1 cellular context compared by ENCODE assay signal in genomic region chr7:116142374-116142773, GRCh38.
TF ChIP-seq lines count a peak whose summit lies in the region.

No MANE protein-coding gene starts in this region.

TF ChIP-seq in GM23338, 12 proteins besides CTCF, POLR2A, EP300 and RAD21 (continued from another document):
- no peak for TF ChIP-seq JUNB (IDR thresholded peaks at IDR 0.05; ENCODE audit: unreplicated experiment)
- TF ChIP-seq, protein P1, sequence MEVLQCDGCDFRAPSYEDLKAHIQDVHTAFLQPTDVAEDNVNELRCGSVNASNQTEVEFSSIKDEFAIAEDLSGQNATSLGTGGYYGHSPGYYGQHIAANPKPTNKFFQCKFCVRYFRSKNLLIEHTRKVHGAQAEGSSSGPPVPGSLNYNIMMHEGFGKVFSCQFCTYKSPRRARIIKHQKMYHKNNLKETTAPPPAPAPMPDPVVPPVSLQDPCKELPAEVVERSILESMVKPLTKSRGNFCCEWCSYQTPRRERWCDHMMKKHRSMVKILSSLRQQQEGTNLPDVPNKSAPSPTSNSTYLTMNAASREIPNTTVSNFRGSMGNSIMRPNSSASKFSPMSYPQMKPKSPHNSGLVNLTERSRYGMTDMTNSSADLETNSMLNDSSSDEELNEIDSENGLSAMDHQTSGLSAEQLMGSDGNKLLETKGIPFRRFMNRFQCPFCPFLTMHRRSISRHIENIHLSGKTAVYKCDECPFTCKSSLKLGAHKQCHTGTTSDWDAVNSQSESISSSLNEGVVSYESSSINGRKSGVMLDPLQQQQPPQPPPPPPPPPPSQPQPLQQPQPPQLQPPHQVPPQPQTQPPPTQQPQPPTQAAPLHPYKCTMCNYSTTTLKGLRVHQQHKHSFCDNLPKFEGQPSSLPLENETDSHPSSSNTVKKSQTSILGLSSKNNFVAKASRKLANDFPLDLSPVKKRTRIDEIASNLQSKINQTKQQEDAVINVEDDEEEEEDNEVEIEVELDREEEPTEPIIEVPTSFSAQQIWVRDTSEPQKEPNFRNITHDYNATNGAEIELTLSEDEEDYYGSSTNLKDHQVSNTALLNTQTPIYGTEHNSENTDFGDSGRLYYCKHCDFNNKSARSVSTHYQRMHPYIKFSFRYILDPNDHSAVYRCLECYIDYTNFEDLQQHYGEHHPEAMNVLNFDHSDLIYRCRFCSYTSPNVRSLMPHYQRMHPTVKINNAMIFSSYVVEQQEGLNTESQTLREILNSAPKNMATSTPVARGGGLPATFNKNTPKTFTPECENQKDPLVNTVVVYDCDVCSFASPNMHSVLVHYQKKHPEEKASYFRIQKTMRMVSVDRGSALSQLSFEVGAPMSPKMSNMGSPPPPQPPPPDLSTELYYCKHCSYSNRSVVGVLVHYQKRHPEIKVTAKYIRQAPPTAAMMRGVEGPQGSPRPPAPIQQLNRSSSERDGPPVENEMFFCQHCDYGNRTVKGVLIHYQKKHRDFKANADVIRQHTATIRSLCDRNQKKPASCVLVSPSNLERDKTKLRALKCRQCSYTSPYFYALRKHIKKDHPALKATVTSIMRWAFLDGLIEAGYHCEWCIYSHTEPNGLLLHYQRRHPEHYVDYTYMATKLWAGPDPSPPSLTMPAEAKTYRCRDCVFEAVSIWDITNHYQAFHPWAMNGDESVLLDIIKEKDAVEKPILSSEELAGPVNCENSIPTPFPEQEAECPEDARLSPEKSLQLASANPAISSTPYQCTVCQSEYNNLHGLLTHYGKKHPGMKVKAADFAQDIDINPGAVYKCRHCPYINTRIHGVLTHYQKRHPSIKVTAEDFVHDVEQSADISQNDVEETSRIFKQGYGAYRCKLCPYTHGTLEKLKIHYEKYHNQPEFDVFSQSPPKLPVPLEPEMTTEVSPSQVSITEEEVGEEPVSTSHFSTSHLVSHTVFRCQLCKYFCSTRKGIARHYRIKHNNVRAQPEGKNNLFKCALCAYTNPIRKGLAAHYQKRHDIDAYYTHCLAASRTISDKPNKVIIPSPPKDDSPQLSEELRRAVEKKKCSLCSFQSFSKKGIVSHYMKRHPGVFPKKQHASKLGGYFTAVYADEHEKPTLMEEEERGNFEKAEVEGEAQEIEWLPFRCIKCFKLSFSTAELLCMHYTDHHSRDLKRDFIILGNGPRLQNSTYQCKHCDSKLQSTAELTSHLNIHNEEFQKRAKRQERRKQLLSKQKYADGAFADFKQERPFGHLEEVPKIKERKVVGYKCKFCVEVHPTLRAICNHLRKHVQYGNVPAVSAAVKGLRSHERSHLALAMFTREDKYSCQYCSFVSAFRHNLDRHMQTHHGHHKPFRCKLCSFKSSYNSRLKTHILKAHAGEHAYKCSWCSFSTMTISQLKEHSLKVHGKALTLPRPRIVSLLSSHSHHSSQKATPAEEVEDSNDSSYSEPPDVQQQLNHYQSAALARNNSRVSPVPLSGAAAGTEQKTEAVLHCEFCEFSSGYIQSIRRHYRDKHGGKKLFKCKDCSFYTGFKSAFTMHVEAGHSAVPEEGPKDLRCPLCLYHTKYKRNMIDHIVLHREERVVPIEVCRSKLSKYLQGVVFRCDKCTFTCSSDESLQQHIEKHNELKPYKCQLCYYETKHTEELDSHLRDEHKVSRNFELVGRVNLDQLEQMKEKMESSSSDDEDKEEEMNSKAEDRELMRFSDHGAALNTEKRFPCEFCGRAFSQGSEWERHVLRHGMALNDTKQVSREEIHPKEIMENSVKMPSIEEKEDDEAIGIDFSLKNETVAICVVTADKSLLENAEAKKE (CRISPR knock-in tag; IDR thresholded peaks at IDR 0.05), result no peak
- TF ChIP-seq POLR2AphosphoS5 (IDR thresholded peaks at IDR 0.05; ENCODE audit: low read depth), result no peak
